16 cellular contexts compared by ENCODE assay signal in genomic region chr2:141392517-141393213, GRCh38.
DNase-seq lines count a peak whose midpoint lies in the region; ATAC-seq and TF ChIP-seq lines count a peak whose summit lies in the region.
"Had no signal": no experiment of that assay in that cellular context is flagged by ENCODE, and none has a peak within 500 bp of the region (broad histone marks: within the 10 kb centered on the region; RNA-seq: fewer than 3 reads in every experiment).

No MANE protein-coding gene starts in this region.

- H3K18ac ChIP-seq in neuronal stem cell (ENCODE audit: low read length): no peak overlapping the region

- H3K9me3 ChIP-seq in neuronal stem cell (replicated peaks in 1 of 2; ENCODE audit: control insufficient read depth in 2 of 2, insufficient read depth in 1 of 2, low read depth in 1 of 2, low read length in 2 of 2) (no peaks in the 10 kb centered on the region), psoas muscle (no peaks in the 10 kb centered on the region)

- H3K9ac ChIP-seq in neuronal stem cell (ENCODE audit: low read depth, low read length, poor library complexity): no peak overlapping the region

- no peak overlapping the region for H3K27ac ChIP-seq in neuronal stem cell (replicated peaks; ENCODE audit: low read length)
- no peak overlapping the region for H3K27ac ChIP-seq in psoas muscle
- H3K27ac ChIP-seq: epithelial cell of prostate, RWPE1 had no signal

- no peak overlapping the region for H2BK15ac ChIP-seq in neuronal stem cell (ENCODE audit: low read length)

- H3K14ac ChIP-seq in neuronal stem cell (ENCODE audit: low read length): no peak overlapping the region

- H3K27me3 Mint-ChIP-seq in endothelial cell (ENCODE audit: unreplicated experiment): no peaks in the 10 kb centered on the region

- H2AFZ ChIP-seq in neuronal stem cell (ENCODE audit: low read length): peak overlapping the region; percentile 17

- no CpG with 5 or more reads among the region's 5 CpGs for WGBS in neuronal stem cell (ENCODE audit: extremely low coverage in 2 of 2, insufficient read length in 2 of 2, insufficient replicate concordance in 1 of 2), 2 donors
- 51 to 59% (median 55%) methylated on average over 5 of the region's 5 CpGs for WGBS in psoas muscle, 3 donors

- no peaks in the 10 kb centered on the region for H3K4me1 Mint-ChIP-seq in endothelial cell (ENCODE audit: unreplicated experiment)

- H2AK5ac ChIP-seq in neuronal stem cell (ENCODE audit: low read depth, low read length): no peak overlapping the region

- H3K79me1 ChIP-seq in neuronal stem cell (ENCODE audit: low read depth, low read length): no peaks in the 10 kb centered on the region

- H2BK5ac ChIP-seq in neuronal stem cell (ENCODE audit: low read length): no peak overlapping the region

- intact Hi-C loops in psoas muscle (cut with DNase I): no loop called here

- H3K4me1 ChIP-seq in neuronal stem cell (ENCODE audit: control insufficient read depth in 2 of 2, insufficient read depth in 1 of 2, low read depth in 1 of 2, low read length in 2 of 2) (no peaks in the 10 kb centered on the region), psoas muscle (no peaks in the 10 kb centered on the region)

- H3K27me3 ChIP-seq in neuronal stem cell (ENCODE audit: control insufficient read depth in 3 of 3, insufficient read depth in 3 of 3, low read depth in 1 of 3, low read length in 3 of 3) (no peaks in the 10 kb centered on the region), psoas muscle (ENCODE audit: insufficient read depth in 3 of 3, low read length in 2 of 3) (no peaks in the 10 kb centered on the region)

- no peak overlapping the region for H3K4me2 ChIP-seq in neuronal stem cell (ENCODE audit: insufficient read depth, low read length, poor library complexity, severe bottlenecking)

- no peaks in the 10 kb centered on the region for H3K36me3 Mint-ChIP-seq in endothelial cell (ENCODE audit: low read depth, unreplicated experiment)

- no peak overlapping the region for H4K91ac ChIP-seq in neuronal stem cell (ENCODE audit: low read depth, low read length, poor library complexity)

- no peak overlapping the region for H4K8ac ChIP-seq in neuronal stem cell (ENCODE audit: low read depth, low read length)

- DNase-seq in Caki2 (ENCODE audit: low read depth): peak; percentile 64
- DNase-seq in NCI-H460 (ENCODE audit: extremely low read depth, low read depth): peak; percentile 18
- DNase-seq in fibroblast of gingiva (ENCODE audit: low read depth): peak; percentile 11
- no peak for DNase-seq in neuronal stem cell (ENCODE audit: low spot score)
- no peak for DNase-seq in psoas muscle
- DNase-seq in mesenteric fat pad (ENCODE audit: low spot score): no peak
- no peak for DNase-seq in endothelial cell (ENCODE audit: low spot score)
- DNase-seq: activated CD4-positive, alpha-beta T cell treated with anti-CD3 and anti-CD28 coated beads for 48 hours; C1 segment of cervical spinal cord; NCI-H510A; retina; stimulated activated CD4-positive, alpha-beta T cell treated with anti-CD3 and anti-CD28 coated beads, Interleukin-4, amount 100 ng/mL, for 24 hours; stimulated activated naive CD4-positive, alpha-beta T cell had no signal

- no peak overlapping the region for H3K4me3 Mint-ChIP-seq in endothelial cell (ENCODE audit: unreplicated experiment)

- no peak overlapping the region for H3K4ac ChIP-seq in neuronal stem cell (ENCODE audit: low read length)

- no peak for ATAC-seq in GM19023 (IDR thresholded peaks at IDR 0.05; ENCODE audit: unreplicated experiment)
- no peak for ATAC-seq in psoas muscle

- no peak overlapping the region for H3K23ac ChIP-seq in neuronal stem cell (ENCODE audit: low read depth, low read length, poor library complexity)

- H3K9me3 Mint-ChIP-seq in endothelial cell (ENCODE audit: unreplicated experiment): no peaks in the 10 kb centered on the region

- no peak overlapping the region for H3K27ac Mint-ChIP-seq in endothelial cell (ENCODE audit: unreplicated experiment)

- H3K36me3 ChIP-seq in neuronal stem cell (replicated peaks in 1 of 2; ENCODE audit: control insufficient read depth in 2 of 2, insufficient read depth in 2 of 2, low read length in 2 of 2): no peaks in the 10 kb centered on the region
- H3K36me3 ChIP-seq in psoas muscle (ENCODE audit: insufficient read depth in 1 of 2, low read depth in 1 of 2): no peaks in the 10 kb centered on the region

- no peak for TF ChIP-seq CTCF in psoas muscle (IDR thresholded peaks at IDR 0.05)
- no peak for TF ChIP-seq CTCF in endothelial cell (IDR thresholded peaks at IDR 0.05; ENCODE audit: unreplicated experiment)

- H3K4me3 ChIP-seq in neuronal stem cell (ENCODE audit: low read length in 2 of 2) (no peak overlapping the region), psoas muscle (no peak overlapping the region)

- H2BK12ac ChIP-seq in neuronal stem cell (ENCODE audit: low read length): no peak overlapping the region

- no peak overlapping the region for H2BK120ac ChIP-seq in neuronal stem cell (ENCODE audit: low read depth, low read length)

- in situ Hi-C loops in Caki2 (cut with HindIII; ENCODE audit: low pct_unique_long_range_greater_than_20kb, low sequenced_read_pairs): no loop called here

Comparison
In these comparisons a context has a peak if more than half of its experiments do, and no peak if none do; other contexts are left out.
1. DNase-seq: peak in Caki2 (single experiment), NCI-H460 (single experiment) and fibroblast of gingiva (single experiment); none in neuronal stem cell (single experiment), psoas muscle (0 of 2), mesenteric fat pad (single experiment) and endothelial cell (single experiment).